19 cellular contexts compared by ENCODE assay signal in the genomic region with DNA sequence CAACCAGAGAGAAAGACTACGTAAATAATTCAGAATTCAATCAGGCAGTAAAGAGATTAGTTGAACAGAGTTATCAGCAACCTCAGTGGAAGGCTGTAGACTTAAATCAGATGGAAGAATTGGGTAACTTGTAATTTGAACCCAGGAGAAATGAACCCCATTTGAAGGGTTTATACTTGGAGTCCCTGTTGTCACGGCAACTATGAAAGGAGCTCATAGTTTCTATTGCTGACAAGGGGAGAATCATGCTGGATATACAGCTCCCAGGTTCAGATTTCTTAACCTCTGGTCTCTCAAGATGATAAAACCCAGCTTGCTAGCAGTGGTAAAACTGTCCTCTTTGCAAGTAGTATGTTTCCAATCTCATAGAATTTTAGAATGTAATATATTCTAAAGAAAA. TPM values are rescaled to one million over a fixed set of nuclear protein-coding genes. Genes with fewer than 3 reads are reported as not detected.
A peak's percentile ranks its signal among the peaks of the same experiment; 100 is the strongest.
DNase-seq lines count a peak whose midpoint lies in the region; ATAC-seq and TF ChIP-seq lines count a peak whose summit lies in the region.
"Had no signal": no experiment of that assay in that cellular context is flagged by ENCODE, and none has a peak within 500 bp of the region (broad histone marks: within the 10 kb centered on the region; RNA-seq: fewer than 3 reads in every experiment).

No MANE protein-coding gene starts in this region.

- POLR2A ChIA-PET in MCF 10A (lab: Yijun Ruan, JAX), result interaction anchor here (0.5 kb wide), 1 partner anchor 92 kb away, joined by 3 read pairs; no protein-coding TSS in a partner anchor

- DNase-seq in MCF 10A (ENCODE audit: unreplicated experiment) (peak; percentile 8), mammary epithelial cell (no peak), NCI-H524 treated with DMSO at 0.1 percent for 48 hours (lab: John Stamatoyannopoulos, UW) (peak; percentile 36), left kidney (ENCODE audit: low read depth, low spot score) (peak; percentile 89), transverse colon (no peak), natural killer cell (no peak), G401 (ENCODE audit: low spot score) (no peak)
- DNase-seq in activated T-cell treated with anti-CD3 and anti-CD28 coated beads, Interleukin-2, amount 50 U/mL, for 4 hours, result no peak
- DNase-seq: C1 segment of cervical spinal cord, DND-41, GF-D8, H7, MV-4-11, NCI-H1436 treated with DMSO at 0.1 percent for 48 hours, NCI-H2081, NCI-H345, NCI-H748 treated with DMSO at 0.1 percent for 48 hours, PC-3 had no signal

- WGBS in mammary epithelial cell (ENCODE audit: low coverage, missing lambda C conversion rate), result 82% methylated on average over 2 of the region's 2 CpGs
- WGBS in transverse colon (ENCODE audit: low coverage in 1 of 2), 2 donors, result 65 to 72% methylated on average over 2 of the region's 2 CpGs

- H3K79me2 ChIP-seq in mammary epithelial cell (ENCODE audit: insufficient read depth, low read length), result no peaks in the 10 kb centered on the region

- H3K4me1 Mint-ChIP-seq in MCF 10A (ENCODE audit: insufficient read depth, unreplicated experiment) (no peaks in the 10 kb centered on the region), natural killer cell (no peaks in the 10 kb centered on the region)
- H3K4me1 Mint-ChIP-seq in activated T-cell treated with anti-CD3 and anti-CD28 coated beads, Interleukin-2, amount 50 U/mL, for 4 hours (ENCODE audit: low read depth), result no peaks in the 10 kb centered on the region

- H3K27ac Mint-ChIP-seq in MCF 10A (ENCODE audit: low read depth, unreplicated experiment) (no peak overlapping the region), natural killer cell (no peak overlapping the region)

- H3K9me3 ChIP-seq in mammary epithelial cell (replicated peaks; ENCODE audit: insufficient read depth, low read length) (no peaks in the 10 kb centered on the region), transverse colon (no peaks in the 10 kb centered on the region)
- H3K9me3 ChIP-seq: SJSA1 had no signal

- dilution Hi-C loops in mammary epithelial cell (cut with HindIII; ENCODE audit: low sequenced_read_pairs), result no loop called here

- H3K27me3 ChIP-seq in mammary epithelial cell (ENCODE audit: insufficient read depth, low read length) (no peaks in the 10 kb centered on the region), transverse colon (no peaks in the 10 kb centered on the region)
- H3K27me3 ChIP-seq: SJSA1 had no signal

- no peaks in the 10 kb centered on the region for H4K20me1 ChIP-seq in mammary epithelial cell (ENCODE audit: insufficient read depth, low read length)

- intact Hi-C loops in MCF 10A (cut with micrococcal nuclease), result no loop called here
- intact Hi-C loops in mammary epithelial cell (cut with micrococcal nuclease), result no loop called here
- intact Hi-C loops in transverse colon (cut with DNase I; ENCODE audit: low total_unique reads), result no loop called here
- intact Hi-C loops in natural killer cell (cut with micrococcal nuclease), result no loop called here

- no peak overlapping the region for H3K9ac ChIP-seq in mammary epithelial cell (ENCODE audit: insufficient read depth, low read length)

- ATAC-seq in natural killer cell, result no peak
- no peak for ATAC-seq in activated T-cell treated with anti-CD3 and anti-CD28 coated beads, Interleukin-2, amount 50 U/mL, for 4 hours
- ATAC-seq: PC-3 had no signal

- CTCF ChIA-PET in MCF 10A (lab: Yijun Ruan, JAX) (interaction anchor here (0.8 to 1.6 kb wide), 2 partner anchors 318 to 579 kb away, joined by 3 read pairs; no protein-coding TSS in a partner anchor), mammary epithelial cell (lab: Charles Lee; ENCODE audit: low non-redundant PET) (no interaction called here)

- BruUV-seq in MCF 10A (replicated peaks; lab: Mats Ljungman, UMichigan) (no TSS peak), mammary epithelial cell (replicated peaks; lab: Mats Ljungman, UMichigan) (no TSS peak)

- no peaks in the 10 kb centered on the region for H3K36me3 Mint-ChIP-seq in MCF 10A (ENCODE audit: insufficient read depth, unreplicated experiment)
- no peaks in the 10 kb centered on the region for H3K36me3 Mint-ChIP-seq in natural killer cell
- H3K36me3 Mint-ChIP-seq in activated T-cell treated with anti-CD3 and anti-CD28 coated beads, Interleukin-2, amount 50 U/mL, for 4 hours (ENCODE audit: insufficient read depth), result no peaks in the 10 kb centered on the region

- H3K27me3 Mint-ChIP-seq in MCF 10A (ENCODE audit: insufficient read depth, unreplicated experiment) (no peaks in the 10 kb centered on the region), natural killer cell (ENCODE audit: low read depth in 2 of 2) (no peaks in the 10 kb centered on the region)
- H3K27me3 Mint-ChIP-seq in activated T-cell treated with anti-CD3 and anti-CD28 coated beads, Interleukin-2, amount 50 U/mL, for 4 hours (ENCODE audit: low read depth), result no peaks in the 10 kb centered on the region

- in situ Hi-C loops in mammary epithelial cell (cut with MboI; ENCODE audit: low sequenced_read_pairs in 2 of 2) (loop anchor here in 1 of 2 donors (25.0 kb wide), 1 partner anchor 326 kb away; no protein-coding TSS in a partner anchor), transverse colon (cut with MboI; ENCODE audit: low pct_ligation_motif_present in 1 of 4, low pct_unique_long_range_greater_than_20kb in 1 of 4, low sequenced_read_pairs in 3 of 4) (no loop called here), G401 (cut with HindIII; ENCODE audit: low sequenced_read_pairs) (no loop called here)

- H3K36me3 ChIP-seq in mammary epithelial cell (ENCODE audit: insufficient read depth, low read length), result no peaks in the 10 kb centered on the region
- no peaks in the 10 kb centered on the region for H3K36me3 ChIP-seq in transverse colon
- H3K36me3 ChIP-seq: SJSA1 had no signal

- TF ChIP-seq POLR2A in transverse colon (IDR thresholded peaks at IDR 0.05), result no peak

- TF ChIP-seq CTCF in MCF 10A (IDR thresholded peaks at IDR 0.05; ENCODE audit: unreplicated experiment), result no peak
- no peak for TF ChIP-seq CTCF in mammary epithelial cell (conservative IDR thresholded peaks at IDR 0.05 in 1 of 2, IDR thresholded peaks at IDR 0.05 in 1 of 2; ENCODE audit: extremely low read depth in 1 of 2, insufficient read depth in 1 of 2, low read depth in 1 of 2, low read length in 2 of 2)
- TF ChIP-seq CTCF in transverse colon (IDR thresholded peaks at IDR 0.05), result no peak
- TF ChIP-seq CTCF in natural killer cell (IDR thresholded peaks at IDR 0.05), result no peak

- no peaks in the 10 kb centered on the region for H3K4me1 ChIP-seq in mammary epithelial cell (ENCODE audit: insufficient read depth, low read length)
- H3K4me1 ChIP-seq in transverse colon, result no peaks in the 10 kb centered on the region
- H3K4me1 ChIP-seq: SJSA1 had no signal

- no peak overlapping the region for H3K4me3 ChIP-seq in mammary epithelial cell (replicated peaks in 1 of 3; ENCODE audit: insufficient read depth in 1 of 3, low read depth in 2 of 3, low read length in 3 of 3)
- no peak overlapping the region for H3K4me3 ChIP-seq in transverse colon
- H3K4me3 ChIP-seq: SJSA1 had no signal

- H3K4me3 Mint-ChIP-seq in MCF 10A (ENCODE audit: unreplicated experiment) (no peak overlapping the region), natural killer cell (no peak overlapping the region)
- H3K4me3 Mint-ChIP-seq in activated T-cell treated with anti-CD3 and anti-CD28 coated beads, Interleukin-2, amount 50 U/mL, for 4 hours, result no peak overlapping the region

- TF ChIP-seq EP300 in transverse colon (IDR thresholded peaks at IDR 0.05; ENCODE audit: low read depth), result no peak

- H3K4me2 ChIP-seq in mammary epithelial cell (ENCODE audit: insufficient read depth, low read depth, low read length), result no peak overlapping the region

- H2AFZ ChIP-seq in mammary epithelial cell (ENCODE audit: low read depth, low read length), result no peak overlapping the region

- no peak overlapping the region for H3K27ac ChIP-seq in mammary epithelial cell (ENCODE audit: insufficient read depth, low read depth, low read length)
- H3K27ac ChIP-seq in transverse colon, result no peak overlapping the region
- H3K27ac ChIP-seq: SJSA1 had no signal

- H3K9me3 Mint-ChIP-seq in MCF 10A (ENCODE audit: unreplicated experiment), result peaks cover 15% of the 10 kb centered on the region
- H3K9me3 Mint-ChIP-seq in natural killer cell, result peaks cover 11 to 14% of the 10 kb centered on the region in 2 donors
- H3K9me3 Mint-ChIP-seq in activated T-cell treated with anti-CD3 and anti-CD28 coated beads, Interleukin-2, amount 50 U/mL, for 4 hours, result peaks cover 14% of the 10 kb centered on the region

RNA-seq across cellular contexts. Expression of a gene that starts 54.4 kb away (rescaled TPM):
- 0.28 and 0.54 TPM in 2 replicates for total RNA-seq in MCF 10A (2022)
- total RNA-seq in mammary epithelial cell, result 1 to 10 TPM; 1.2 to 1.9 TPM
- 7.5 TPM for polyA plus RNA-seq in mammary epithelial cell
- polyA minus RNA-seq in mammary epithelial cell, result 4.6 TPM
- 10 to 100 TPM in 3 of 4 donors, 1 to 10 TPM in 1; 7.2 to 56.5 (median 12.4) TPM for total RNA-seq in transverse colon
- total RNA-seq in natural killer cell, result under 1 TPM in 1 of 3 donors, not detected in 2; 0.45 TPM
- under 1 TPM; 0.11 to 0.30 (median 0.27) TPM for total RNA-seq in activated T-cell treated with anti-CD3 and anti-CD28 coated beads, Interleukin-2, amount 50 U/mL, for 4 hours
- 461 and 546 TPM in 2 replicates for total RNA-seq in G401 (2014; rRNA removed; shearing (Covaris generic))

Comparison
In these comparisons a context has a peak if more than half of its experiments do, and no peak if none do; other contexts are left out.
1. DNase-seq: peak in MCF 10A (single experiment), NCI-H524 treated with DMSO at 0.1 percent for 48 hours (single experiment) and left kidney (single experiment); none in mammary epithelial cell (single experiment), transverse colon (single experiment), natural killer cell (single experiment), activated T-cell treated with anti-CD3 and anti-CD28 coated beads, Interleukin-2, amount 50 U/mL, for 4 hours (single experiment) and G401 (single experiment).